Comparison of ENCODE assay signal across 33 cellular contexts in the genomic region with DNA sequence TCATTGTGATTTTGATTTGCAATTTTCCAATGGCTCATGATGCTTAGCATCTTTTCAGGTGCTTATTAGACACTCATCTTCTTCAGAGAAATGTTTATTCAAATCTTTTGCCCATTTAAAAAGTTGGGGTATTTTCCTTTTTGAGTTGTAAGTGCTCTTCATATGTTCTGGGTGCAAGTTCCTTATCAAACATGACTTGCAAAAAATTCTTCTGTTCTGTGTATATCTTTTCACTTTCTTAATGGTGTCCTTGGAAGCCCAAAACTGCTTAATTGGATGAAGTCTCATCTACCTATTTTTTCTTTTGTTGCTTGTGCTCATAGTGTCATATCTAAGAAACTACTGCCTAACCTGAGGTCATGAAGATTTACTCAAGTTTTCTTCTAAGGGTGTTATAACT.
"Had no signal": no experiment of that assay in that cellular context is flagged by ENCODE, and none has a peak within 500 bp of the region (broad histone marks: within the 10 kb centered on the region; RNA-seq: fewer than 3 reads in every experiment).

No MANE protein-coding gene starts in this region.

- H3K36me3 ChIP-seq: brain microvascular endothelial cell, breast epithelium had no signal

- ATAC-seq: activated CD8-positive, alpha-beta T cell treated with anti-CD3 and anti-CD28 coated beads for 36 hours; activated naive CD4-positive, alpha-beta T cell treated with anti-CD3 and anti-CD28 coated beads, Interleukin-2, amount 50 U/mL, for 72 hours; activated T-cell treated with anti-CD3 and anti-CD28 coated beads, Interleukin-2, amount 50 U/mL, for 4 hours; activated T-cell treated with anti-CD3 and anti-CD28 coated beads, Interleukin-2, amount 50 U/mL, for 72 hours; activated T-helper 17 cell treated with anti-CD3 and anti-CD28 coated beads, Interleukin-2, amount 50 U/mL, for 72 hours; body of pancreas had no signal

- H3K4me1 ChIP-seq: adrenal gland, body of pancreas, breast epithelium had no signal

- H3K4me3 ChIP-seq: adrenal gland, body of pancreas, breast epithelium had no signal

- DNase-seq: activated B cell treated with CpG ODN at 0.5 μM for 24 hours; activated CD4-positive, alpha-beta memory T cell treated with anti-CD3 and anti-CD28 coated beads for 36 hours; activated CD4-positive, alpha-beta T cell treated with anti-CD3 and anti-CD28 coated beads for 4 hours; activated CD4-positive, alpha-beta T cell treated with anti-CD3 and anti-CD28 coated beads, Interleukin-2, amount 10 ng/mL, durations not matched to agents 24 days and 14 days; activated CD4-positive, alpha-beta T cell treated with anti-CD3 and anti-CD28 coated beads, Interleukin-2, amount 50 U/mL, for 1 hour; activated CD4-positive, alpha-beta T cell treated with anti-CD3 and anti-CD28 coated beads, Interleukin-2, amount 50 U/mL, for 4 hours; activated CD4-positive, CD25-positive, alpha-beta regulatory T cell treated with anti-CD3 and anti-CD28 coated beads, Interleukin-2, amount 50 U/mL, for 72 hours; activated CD8-positive, alpha-beta memory T cell treated with anti-CD3 and anti-CD28 coated beads, Interleukin-2, amount 50 U/mL, for 4 hours; activated CD8-positive, alpha-beta T cell treated with anti-CD3 and anti-CD28 coated beads for 36 hours; activated effector memory CD4-positive, alpha-beta T cell treated with anti-CD3 and anti-CD28 coated beads, Interleukin-2, amount 50 U/mL, for 16 hours; activated gamma-delta T cell treated with Interleukin-2 at 50 U/mL for 16 hours; activated naive CD4-positive, alpha-beta T cell; activated naive CD4-positive, alpha-beta T cell treated with anti-CD3 and anti-CD28 coated beads for 36 hours; activated naive CD4-positive, alpha-beta T cell treated with anti-CD3 and anti-CD28 coated beads, Interleukin-2, amount 50 U/mL, for 16 hours; activated naive CD8-positive, alpha-beta T cell treated with anti-CD3 and anti-CD28 coated beads for 36 hours; activated T-cell treated with anti-CD3 and anti-CD28 coated beads for 4 hours; activated T-cell treated with anti-CD3 and anti-CD28 coated beads, Interleukin-2, amount 50 U/mL, for 1 hour; activated T-cell treated with anti-CD3 and anti-CD28 coated beads, Interleukin-2, amount 50 U/mL, for 4 hours; activated T-cell treated with anti-CD3 and anti-CD28 coated beads, Interleukin-2, amount 50 U/mL, for 72 hours; adrenal gland; amniotic stem cell; aorta; body of pancreas; brain microvascular endothelial cell; central memory CD4-positive, alpha-beta T cell; T-helper 2 cell; T-helper 9 cell had no signal

- FAIRE-seq: astrocyte, TTC549 had no signal

- H3K27me3 ChIP-seq: adrenal gland, body of pancreas, brain microvascular endothelial cell, breast epithelium had no signal

- H3K27ac ChIP-seq: adrenal gland, body of pancreas, brain microvascular endothelial cell, breast epithelium, VCaP had no signal
